1 cellular context compared by ENCODE assay signal in the genomic region with DNA sequence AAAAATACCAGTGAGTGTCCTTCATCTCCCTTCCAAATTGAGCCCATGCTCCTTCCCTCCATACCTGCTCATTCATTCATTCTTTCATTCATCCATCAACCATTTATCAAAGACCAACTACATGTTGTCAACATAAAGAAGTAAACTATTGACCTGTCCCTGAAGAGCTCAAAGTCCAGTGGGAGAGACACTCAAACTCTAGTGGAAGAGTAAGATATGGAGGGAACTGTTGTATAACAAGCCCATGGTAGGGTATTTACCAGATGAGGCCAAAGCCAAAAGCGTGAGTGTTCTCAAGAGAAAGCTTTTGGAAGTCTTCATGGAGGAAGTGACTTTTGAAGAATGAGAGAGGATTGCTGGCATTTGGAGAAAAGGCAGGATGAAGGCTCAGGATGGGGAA.
TF ChIP-seq lines count a peak whose summit lies in the region.

No MANE protein-coding gene starts in this region.

TF ChIP-seq in HepG2, 621 proteins besides CTCF, POLR2A, EP300 and RAD21 (continued from another document):
- TF ChIP-seq NCOR1 (IDR thresholded peaks at IDR 0.05; ENCODE audit: borderline replicate concordance, low read length) (0 out of 2 replicates have a peak, but pooled peaks have one; percentile 17), HNF4G (IDR thresholded peaks at IDR 0.05; ENCODE audit: borderline replicate concordance, low read depth, low read length) (peak; percentile 14; the same call in 1 of the 2 replicates), HNF4G (CRISPR knock-in tag; IDR thresholded peaks at IDR 0.05; ENCODE audit: borderline replicate concordance, low read depth) (no peak), NR2C2 (CRISPR knock-in tag; IDR thresholded peaks at IDR 0.05; ENCODE audit: borderline replicate concordance) (no peak), KAT2B (IDR thresholded peaks at IDR 0.05; ENCODE audit: borderline replicate concordance, low read depth, low read length) (no peak), ZMYM4 (CRISPR knock-in tag; IDR thresholded peaks at IDR 0.05) (0 out of 2 replicates have a peak, but pooled peaks have one; percentile 26), HOXA3 (CRISPR knock-in tag; IDR thresholded peaks at IDR 0.05) (no peak)
